Comparison of ENCODE assay signal across 17 cellular contexts in the genomic region with DNA sequence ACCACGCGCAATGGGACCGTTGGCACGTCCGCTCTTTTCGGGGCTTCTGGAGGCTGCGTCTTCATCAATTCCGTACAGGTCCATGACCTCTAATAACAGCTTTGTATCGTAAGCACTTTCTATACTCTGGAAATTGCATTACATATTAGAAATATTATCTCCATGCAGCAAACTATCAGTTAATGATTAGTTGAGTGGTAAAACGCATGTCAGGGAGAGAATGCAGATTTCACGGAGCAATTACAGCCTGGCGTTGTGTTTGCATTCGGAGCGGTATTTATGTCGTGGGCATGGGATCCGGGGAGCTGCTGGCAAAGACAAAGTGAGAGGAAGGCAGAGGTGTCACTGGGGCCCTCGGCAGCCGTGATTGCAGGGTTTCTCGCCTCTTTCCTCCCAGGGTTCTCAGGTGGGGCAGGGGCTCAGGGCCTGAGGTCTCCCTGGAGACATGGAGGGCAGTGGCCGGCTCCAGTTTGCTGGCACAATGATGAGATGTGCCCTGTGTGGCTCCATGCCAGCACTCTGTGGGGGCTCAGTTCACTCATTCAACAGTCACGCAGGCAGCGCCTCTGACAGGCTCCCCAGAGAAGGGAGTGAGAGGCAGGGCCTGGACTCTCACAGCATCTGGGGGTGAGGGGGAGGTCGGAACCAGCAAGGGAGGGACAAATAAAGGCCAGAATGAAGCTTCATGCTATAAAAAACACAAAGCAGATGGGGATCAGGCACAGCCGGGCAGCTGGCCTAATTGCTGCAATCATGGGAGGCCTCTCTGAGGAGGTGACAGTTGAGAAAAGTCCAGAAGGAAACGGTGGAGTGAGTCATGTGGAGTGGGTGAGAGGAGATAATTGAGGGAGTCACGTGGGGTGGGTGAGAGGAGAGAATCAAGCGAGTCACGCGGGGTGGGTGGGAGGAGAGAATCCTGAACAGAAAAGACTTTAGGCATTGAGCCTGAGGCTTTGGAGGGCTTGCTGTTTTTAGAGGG.
A peak's percentile ranks its signal among the peaks of the same experiment; 100 is the strongest.
DNase-seq lines count a peak whose midpoint lies in the region; ATAC-seq and TF ChIP-seq lines count a peak whose summit lies in the region.
"Had no signal": no experiment of that assay in that cellular context is flagged by ENCODE, and none has a peak within 500 bp of the region (broad histone marks: within the 10 kb centered on the region; RNA-seq: fewer than 3 reads in every experiment).

No MANE protein-coding gene starts in this region.

- no peaks in the 10 kb centered on the region for H3K4me1 Mint-ChIP-seq in activated CD4-positive, alpha-beta T cell treated with anti-CD3 and anti-CD28 coated beads for 36 hours
- H3K4me1 Mint-ChIP-seq in chondrocyte (ENCODE audit: low read depth) (no peaks in the 10 kb centered on the region), progenitor cell of endocrine pancreas (ENCODE audit: low read depth) (peaks cover 36% of the 10 kb centered on the region)

- intact Hi-C loops in activated CD4-positive, alpha-beta T cell treated with anti-CD3 and anti-CD28 coated beads for 36 hours (cut with DNase I, micrococcal nuclease) = no loop called here

- peak; percentile 41 for DNase-seq in activated CD4-positive, alpha-beta T cell treated with anti-CD3 and anti-CD28 coated beads for 36 hours
- no peak for DNase-seq in activated CD4-positive, alpha-beta T cell treated with anti-CD3 and anti-CD28 coated beads, Interleukin-2, amount 50 U/mL, for 48 hours
- DNase-seq in NCI-H2081 (lab: John Stamatoyannopoulos, UW) (peak; percentile 62 to 88), chondrocyte (ENCODE audit: low spot score) (peak; percentile 51), progenitor cell of endocrine pancreas (ENCODE audit: low spot score, unreplicated experiment) (no peak), NCI-H510A (lab: John Stamatoyannopoulos, UW) (no peak)
- DNase-seq: activated CD4-positive, alpha-beta T cell treated with anti-CD3 and anti-CD28 coated beads, Interleukin-2, amount 50 U/mL, for 4 hours; activated gamma-delta T cell; brain microvascular endothelial cell; DMS53; HFFc6; NCI-H226; T-helper 2 cell; thyroid gland had no signal

- H3K9me3 Mint-ChIP-seq in activated CD4-positive, alpha-beta T cell treated with anti-CD3 and anti-CD28 coated beads for 36 hours (ENCODE audit: low read depth) = peaks cover 4% of the 10 kb centered on the region
- peaks cover 3% of the 10 kb centered on the region for H3K9me3 Mint-ChIP-seq in chondrocyte (ENCODE audit: low read depth)
- no peaks in the 10 kb centered on the region for H3K9me3 Mint-ChIP-seq in progenitor cell of endocrine pancreas (ENCODE audit: low read depth)

- no peaks in the 10 kb centered on the region for H3K36me3 Mint-ChIP-seq in activated CD4-positive, alpha-beta T cell treated with anti-CD3 and anti-CD28 coated beads for 36 hours (ENCODE audit: low read depth)
- H3K36me3 Mint-ChIP-seq in chondrocyte (ENCODE audit: low read depth) (no peaks in the 10 kb centered on the region), progenitor cell of endocrine pancreas (ENCODE audit: insufficient read depth) (no peaks in the 10 kb centered on the region)
- H3K36me3 Mint-ChIP-seq: mesothelial cell of epicardium had no signal

- CTCF ChIA-PET in activated CD4-positive, alpha-beta T cell treated with anti-CD3 and anti-CD28 coated beads for 36 hours (lab: Charles Lee) = no interaction called here

- peaks cover 6% of the 10 kb centered on the region for H3K27me3 Mint-ChIP-seq in activated CD4-positive, alpha-beta T cell treated with anti-CD3 and anti-CD28 coated beads for 36 hours
- H3K27me3 Mint-ChIP-seq in chondrocyte (ENCODE audit: low read depth) = peaks cover 2% of the 10 kb centered on the region
- peaks cover 21% of the 10 kb centered on the region for H3K27me3 Mint-ChIP-seq in progenitor cell of endocrine pancreas

- POLR2A ChIA-PET in activated CD4-positive, alpha-beta T cell treated with anti-CD3 and anti-CD28 coated beads for 36 hours (lab: Charles Lee) = no interaction called here

- no peak overlapping the region for H3K27ac Mint-ChIP-seq in activated CD4-positive, alpha-beta T cell treated with anti-CD3 and anti-CD28 coated beads for 36 hours
- H3K27ac Mint-ChIP-seq in chondrocyte (ENCODE audit: unreplicated experiment) = no peak overlapping the region
- peak overlapping the region; percentile 85 for H3K27ac Mint-ChIP-seq in progenitor cell of endocrine pancreas
- H3K27ac Mint-ChIP-seq: HFFc6, mesothelial cell of epicardium had no signal

- no peak overlapping the region for H3K4me3 Mint-ChIP-seq in activated CD4-positive, alpha-beta T cell treated with anti-CD3 and anti-CD28 coated beads for 36 hours
- H3K4me3 Mint-ChIP-seq in chondrocyte (ENCODE audit: unreplicated experiment) = no peak overlapping the region
- no peak overlapping the region for H3K4me3 Mint-ChIP-seq in progenitor cell of endocrine pancreas (ENCODE audit: low read depth)
- H3K4me3 Mint-ChIP-seq: HFFc6, mesothelial cell of epicardium had no signal

- peak; percentile 33 for ATAC-seq in activated CD4-positive, alpha-beta T cell treated with anti-CD3 and anti-CD28 coated beads for 36 hours
- ATAC-seq in HG03354 (IDR thresholded peaks at IDR 0.05; ENCODE audit: poor library complexity, severe bottlenecking, unreplicated experiment) (no peak), GM21717 (IDR thresholded peaks at IDR 0.05; ENCODE audit: unreplicated experiment) (no peak)

- TF ChIP-seq CTCF in chondrocyte (IDR thresholded peaks at IDR 0.05) (no peak), progenitor cell of endocrine pancreas (IDR thresholded peaks at IDR 0.05; ENCODE audit: unreplicated experiment) (no peak)

Comparison
In these comparisons a context has a peak if more than half of its experiments do, and no peak if none do; other contexts are left out.
1. DNase-seq: peak in activated CD4-positive, alpha-beta T cell treated with anti-CD3 and anti-CD28 coated beads for 36 hours (single experiment), NCI-H2081 (2 of 2) and chondrocyte (single experiment); none in activated CD4-positive, alpha-beta T cell treated with anti-CD3 and anti-CD28 coated beads, Interleukin-2, amount 50 U/mL, for 48 hours (0 of 2), progenitor cell of endocrine pancreas (single experiment) and NCI-H510A (single experiment).